Comparison of ENCODE assay signal across 9 cellular contexts in genomic region chr9:128365525-128365924, GRCh38. TPM values are rescaled to one million over a fixed set of nuclear protein-coding genes. Genes with fewer than 3 reads are reported as not detected.
DNase-seq lines count a peak whose midpoint lies in the region; ATAC-seq and TF ChIP-seq lines count a peak whose summit lies in the region.
"Had no signal": no experiment of that assay in that cellular context is flagged by ENCODE, and none has a peak within 500 bp of the region (broad histone marks: within the 10 kb centered on the region; RNA-seq: fewer than 3 reads in every experiment).

No MANE protein-coding gene starts in this region.

- TF ChIP-seq CTCF in brain (conservative IDR thresholded peaks at IDR 0.05), result no peak
- no peak for TF ChIP-seq CTCF in osteocyte (IDR thresholded peaks at IDR 0.05)

- H3K9me3 Mint-ChIP-seq in brain, result no peaks in the 10 kb centered on the region
- H3K9me3 Mint-ChIP-seq in osteocyte (ENCODE audit: unreplicated experiment), result no peaks in the 10 kb centered on the region

- H3K36me3 Mint-ChIP-seq in brain, result no peaks in the 10 kb centered on the region
- no peaks in the 10 kb centered on the region for H3K36me3 Mint-ChIP-seq in osteocyte (ENCODE audit: unreplicated experiment)

- H3K27me3 Mint-ChIP-seq in brain (peaks cover 3% of the 10 kb centered on the region), osteocyte (ENCODE audit: unreplicated experiment) (no peaks in the 10 kb centered on the region)

- H3K4me3 Mint-ChIP-seq in brain (peak overlapping the region; percentile 35 to 73 (median 72)), osteocyte (ENCODE audit: unreplicated experiment) (peak overlapping the region; percentile 32)

- H3K4me1 Mint-ChIP-seq in brain, result peaks cover 60% of the 10 kb centered on the region
- H3K4me1 Mint-ChIP-seq in osteocyte (ENCODE audit: unreplicated experiment), result peaks cover 33% of the 10 kb centered on the region

- peak overlapping the region; percentile 89 to 100 (median 97) for H3K27ac Mint-ChIP-seq in brain
- peak overlapping the region; percentile 73 for H3K27ac Mint-ChIP-seq in osteocyte (ENCODE audit: unreplicated experiment)

- DNase-seq in NCI-H82 (lab: John Stamatoyannopoulos, UW) (peak; percentile 44), NCI-H82 treated with DMSO at 0.1 percent for 48 hours (lab: John Stamatoyannopoulos, UW; ENCODE audit: unreplicated experiment) (no peak), osteocyte (ENCODE audit: extremely low spot score, unreplicated experiment) (no peak), mucosa of gallbladder (ENCODE audit: low spot score) (no peak)
- DNase-seq: GF-D8, SHP77 treated with DMSO at 0.1 percent for 48 hours had no signal

- no peak for ATAC-seq in HG02981 (IDR thresholded peaks at IDR 0.05; ENCODE audit: unreplicated experiment)
- ATAC-seq: A549 had no signal

RNA-seq across cellular contexts. Expression of gene URM1, which starts 5.6 kb away (rescaled TPM):
- 93.0 TPM for polyA plus RNA-seq in brain (ENCODE audit: insufficient read depth, low read depth, low replicate concordance)
- total RNA-seq in osteocyte (57.0 and 62.0 TPM in 2 replicates), mucosa of gallbladder (53.1 TPM)

RNA-seq across cellular contexts. Expression of gene SLC27A4, which starts 25.2 kb away (rescaled TPM):
- polyA plus RNA-seq in brain (ENCODE audit: insufficient read depth, low read depth, low replicate concordance), result 50.9 TPM
- total RNA-seq in osteocyte, result 39.4 and 41.7 TPM in 2 replicates
- 50.4 TPM for total RNA-seq in mucosa of gallbladder

RNA-seq across cellular contexts. Expression of gene COQ4, which starts 42.9 kb away (rescaled TPM):
- polyA plus RNA-seq in brain (ENCODE audit: insufficient read depth, low read depth, low replicate concordance), result 98.1 TPM
- total RNA-seq in osteocyte (38.4 and 39.2 TPM in 2 replicates), mucosa of gallbladder (54.8 TPM)

RNA-seq across cellular contexts. Expression of gene TRUB2, which starts 43.3 kb away (rescaled TPM):
- polyA plus RNA-seq in brain (ENCODE audit: insufficient read depth, low read depth, low replicate concordance), result 51.8 TPM
- total RNA-seq in osteocyte, result 27.0 and 27.3 TPM in 2 replicates
- total RNA-seq in mucosa of gallbladder, result 21.8 TPM

RNA-seq across cellular contexts. Expression of gene CERCAM, which starts 55.1 kb away (rescaled TPM):
- polyA plus RNA-seq in brain (ENCODE audit: insufficient read depth, low read depth, low replicate concordance), result 15.9 TPM
- total RNA-seq in osteocyte (128 and 132 TPM in 2 replicates), mucosa of gallbladder (23.7 TPM)
